In the genomic region with DNA sequence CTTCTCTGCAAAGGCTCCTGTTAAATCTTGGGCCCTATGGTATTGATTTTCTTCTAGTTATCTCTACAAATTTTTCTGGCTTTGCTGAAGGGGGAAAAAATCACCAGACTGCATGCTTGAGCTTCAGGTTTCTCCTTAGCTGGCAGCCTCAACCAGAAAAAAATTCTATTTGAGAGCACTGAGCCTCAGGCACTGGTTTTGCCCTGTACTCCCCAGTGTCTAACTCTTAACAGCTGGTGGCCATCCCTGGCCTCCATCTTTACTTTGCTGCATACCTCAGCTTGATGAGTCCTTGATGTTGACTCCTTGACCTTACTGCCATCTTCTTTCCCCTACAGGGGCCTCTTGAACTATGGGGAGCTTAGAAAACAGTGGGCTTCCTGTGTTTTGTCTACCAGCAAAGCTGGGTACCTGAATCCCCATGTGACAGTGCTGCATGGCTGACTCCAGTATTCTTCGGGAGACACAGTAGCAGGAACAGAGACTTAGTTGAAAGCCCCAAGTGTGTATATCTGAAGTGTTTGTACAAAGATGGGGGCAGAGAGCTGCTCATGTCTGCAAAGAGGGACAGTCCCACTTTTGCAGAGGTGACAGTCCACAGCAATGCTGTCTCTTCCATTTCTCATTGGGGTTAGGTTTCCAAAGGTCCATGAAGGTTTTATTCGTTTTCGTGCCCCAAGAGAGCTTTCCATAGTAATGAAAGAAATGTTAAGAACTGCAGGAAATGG, we compare ENCODE assay signal across 1 cellular context. TPM values are rescaled to one million over a fixed set of nuclear protein-coding genes. Genes with fewer than 3 reads are reported as not detected.
"Had no signal": no experiment of that assay in that cellular context is flagged by ENCODE, and none has a peak within 500 bp of the region (broad histone marks: within the 10 kb centered on the region; RNA-seq: fewer than 3 reads in every experiment).

No MANE protein-coding gene starts in this region.

RNA-seq across cellular contexts. Expression of a gene that starts 31.7 kb away (rescaled TPM):
- total RNA-seq: bronchial epithelial cell had no signal
